26 cellular contexts compared by ENCODE assay signal in the genomic region with DNA sequence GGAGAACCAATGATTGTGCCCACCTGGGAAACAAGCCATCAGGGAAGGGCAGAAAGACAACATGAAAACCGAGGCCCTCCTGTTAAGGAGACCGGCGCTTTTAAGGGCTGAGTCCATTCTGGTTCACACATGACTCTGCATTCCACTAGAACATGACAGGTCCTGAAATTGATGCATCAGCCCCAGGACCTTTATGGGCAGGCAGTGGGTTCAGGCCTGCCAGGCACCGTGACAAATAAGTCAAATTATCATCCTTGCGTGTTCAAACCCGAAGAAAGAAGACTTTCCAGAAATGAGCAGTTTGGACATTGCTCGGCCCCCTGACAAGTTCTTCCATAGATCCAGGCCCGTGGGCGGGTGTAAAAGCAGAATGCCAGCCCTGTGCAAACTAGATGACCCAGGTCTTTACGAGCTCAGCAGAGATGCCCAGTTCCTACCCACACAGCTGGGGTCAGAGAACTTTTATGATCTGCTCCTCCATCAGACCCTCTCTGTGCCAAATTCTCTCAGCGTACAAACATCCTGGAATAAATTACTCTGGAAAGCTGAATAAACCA.
A peak's percentile ranks its signal among the peaks of the same experiment; 100 is the strongest.
DNase-seq lines count a peak whose midpoint lies in the region; ATAC-seq, FAIRE-seq and TF ChIP-seq lines count a peak whose summit lies in the region.
"Had no signal": no experiment of that assay in that cellular context is flagged by ENCODE, and none has a peak within 500 bp of the region (broad histone marks: within the 10 kb centered on the region; RNA-seq: fewer than 3 reads in every experiment).

No MANE protein-coding gene starts in this region.

- H3K27ac Mint-ChIP-seq in type B pancreatic cell, result peak overlapping the region; percentile 13
- H3K27ac Mint-ChIP-seq: CD4-positive, CD25-positive, alpha-beta regulatory T cell had no signal

- peak; percentile 85 for ATAC-seq in foreskin keratinocyte
- ATAC-seq in GM21529 (IDR thresholded peaks at IDR 0.05; ENCODE audit: unreplicated experiment), result no peak
- ATAC-seq: A549, GM12878, HCT116 had no signal

- H3K27me3 ChIP-seq in bronchial epithelial cell (ENCODE audit: control insufficient read depth, insufficient read depth, low read length) (no peaks in the 10 kb centered on the region), foreskin keratinocyte (no peaks in the 10 kb centered on the region)

- DNase-seq in HPDE6-E6E7 (ENCODE audit: extremely low spot score) (peak; percentile 10), bronchial epithelial cell (ENCODE audit: low read depth) (peak; percentile 91), foreskin keratinocyte (peak; percentile 87 to 94), type B pancreatic cell (ENCODE audit: extremely low spot score, unreplicated experiment) (no peak), dermis blood vessel endothelial cell (no peak), DMS153 treated with DMSO at 0.1 percent for 48 hours (lab: John Stamatoyannopoulos, UW; ENCODE audit: unreplicated experiment) (no peak)
- DNase-seq: CD4-positive, CD25-positive, alpha-beta regulatory T cell; COR-L47; DMS79 treated with DMSO at 0.1 percent for 48 hours; KBM-7; NCI-H1092 treated with DMSO at 0.1 percent for 48 hours; NCI-H1436 treated with DMSO at 0.1 percent for 48 hours; NCI-H2029; NCI-H2227 treated with DMSO at 0.1 percent for 48 hours; NCI-H510A; NCI-H748 treated with DMSO at 0.1 percent for 48 hours; PC-9; RPMI8226; SIG-M5; SK-N-SH had no signal

- peak overlapping the region; percentile 36 for H3K27ac ChIP-seq in foreskin keratinocyte
- H3K27ac ChIP-seq: A549, HL-60, PC-9 had no signal

- no peak for FAIRE-seq in bronchial epithelial cell (lab: Jason Lieb, UNC)
- FAIRE-seq: A549, GM12878, H1 had no signal

- H3K27me3 Mint-ChIP-seq in type B pancreatic cell, result peaks cover 4% of the 10 kb centered on the region
- H3K27me3 Mint-ChIP-seq: CD4-positive, CD25-positive, alpha-beta regulatory T cell had no signal

- peaks cover 9% of the 10 kb centered on the region for H3K4me1 ChIP-seq in foreskin keratinocyte
- H3K4me1 ChIP-seq: A549 had no signal

- peaks cover 4% of the 10 kb centered on the region for H3K36me3 ChIP-seq in bronchial epithelial cell (ENCODE audit: control insufficient read depth, insufficient read depth, low read length)

- H3K9me3 Mint-ChIP-seq in type B pancreatic cell, result no peaks in the 10 kb centered on the region

- H3K4me3 Mint-ChIP-seq in type B pancreatic cell, result no peak overlapping the region
- H3K4me3 Mint-ChIP-seq: CD4-positive, CD25-positive, alpha-beta regulatory T cell had no signal

- no peak overlapping the region for H3K4me3 ChIP-seq in bronchial epithelial cell (ENCODE audit: low read depth, low read length)
- H3K4me3 ChIP-seq: A549, GM12878, PC-9 had no signal

- TF ChIP-seq CTCF in bronchial epithelial cell (IDR thresholded peaks at IDR 0.05; ENCODE audit: insufficient read depth, low read length, severe bottlenecking) (no peak), foreskin keratinocyte (conservative IDR thresholded peaks at IDR 0.05) (no peak), type B pancreatic cell (conservative IDR thresholded peaks at IDR 0.05) (no peak)

- peaks cover 5% of the 10 kb centered on the region for H3K36me3 Mint-ChIP-seq in type B pancreatic cell
- H3K36me3 Mint-ChIP-seq: CD4-positive, CD25-positive, alpha-beta regulatory T cell had no signal

- H3K4me1 Mint-ChIP-seq in type B pancreatic cell (ENCODE audit: unreplicated experiment), result peaks cover 41% of the 10 kb centered on the region
- H3K4me1 Mint-ChIP-seq: CD4-positive, CD25-positive, alpha-beta regulatory T cell had no signal

Comparison
In these comparisons a context has a peak if more than half of its experiments do, and no peak if none do; other contexts are left out.
1. DNase-seq: peak in HPDE6-E6E7 (single experiment), bronchial epithelial cell (single experiment) and foreskin keratinocyte (2 of 2); none in type B pancreatic cell (single experiment), dermis blood vessel endothelial cell (single experiment) and DMS153 treated with DMSO at 0.1 percent for 48 hours (single experiment).